In the genomic region with DNA sequence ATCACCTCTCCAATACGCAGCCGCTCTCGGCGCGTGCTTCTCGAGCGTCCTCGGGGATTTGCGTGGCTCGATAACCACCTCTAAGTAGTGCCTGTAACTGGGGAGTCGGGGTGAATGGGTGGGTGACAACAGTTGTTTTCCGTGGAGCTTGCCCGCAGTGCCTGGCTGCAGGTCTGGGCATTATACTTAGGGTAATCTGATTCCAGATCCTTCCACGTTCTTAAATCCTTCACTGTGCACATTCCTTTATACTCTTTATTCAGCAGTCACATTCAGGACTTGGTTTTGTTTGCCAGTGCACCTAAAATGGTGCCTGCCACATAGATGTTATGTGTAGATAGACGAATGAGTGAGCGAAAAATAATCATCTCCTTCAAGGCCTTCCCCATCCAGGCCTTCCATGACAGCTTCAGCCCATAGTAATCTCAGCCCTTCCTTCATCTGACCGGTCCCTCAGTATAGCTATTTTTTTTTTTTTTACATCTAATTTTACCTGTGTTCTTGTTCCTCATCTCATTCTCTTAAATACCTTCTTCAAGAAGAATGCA, we compare ENCODE assay signal across 1 cellular context.
TF ChIP-seq lines count a peak whose summit lies in the region.

No MANE protein-coding gene starts in this region.

TF ChIP-seq in SK-N-SH, 30 proteins besides CTCF, POLR2A, EP300 and RAD21:
- 0 out of 2 replicates have a peak, but pooled peaks have one; percentile 8 for TF ChIP-seq YY1 (IDR thresholded peaks at IDR 0.05; ENCODE audit: low read depth)
- no peak for TF ChIP-seq SIN3A (IDR thresholded peaks at IDR 0.05; ENCODE audit: borderline replicate concordance, low read depth, low read length)
- TF ChIP-seq JUND (IDR thresholded peaks at IDR 0.05): no peak
